ENCODE assay signal across 8 cellular contexts in genomic region chr7:37765872-37766525, GRCh38.
DNase-seq lines count a peak whose midpoint lies in the region; ATAC-seq and TF ChIP-seq lines count a peak whose summit lies in the region.

No MANE protein-coding gene starts in this region.

- WGBS in gastroesophageal sphincter (ENCODE audit: low coverage in 1 of 2), 2 donors = 77 to 89% methylated on average over 3 to 5 of the region's 6 CpGs

- no peak for TF ChIP-seq POLR2A in gastroesophageal sphincter (IDR thresholded peaks at IDR 0.05)

- no peaks in the 10 kb centered on the region for H3K36me3 ChIP-seq in gastroesophageal sphincter

- TF ChIP-seq EP300 in gastroesophageal sphincter (IDR thresholded peaks at IDR 0.05) = no peak

- TF ChIP-seq CTCF in HL-60 (IDR thresholded peaks at IDR 0.05; ENCODE audit: insufficient read depth, low read length) = no peak
- no peak for TF ChIP-seq CTCF in gastroesophageal sphincter (IDR thresholded peaks at IDR 0.05)

- H3K4me1 ChIP-seq in gastroesophageal sphincter = no peaks in the 10 kb centered on the region

- H3K27me3 ChIP-seq in HL-60 (ENCODE audit: insufficient read depth, poor library complexity, severe bottlenecking) (no peaks in the 10 kb centered on the region), gastroesophageal sphincter (no peaks in the 10 kb centered on the region)

- ATAC-seq in GM18867 (IDR thresholded peaks at IDR 0.05; ENCODE audit: unreplicated experiment) = peak; percentile 88
- ATAC-seq in GM21723 (IDR thresholded peaks at IDR 0.05; ENCODE audit: unreplicated experiment) = peak; percentile 83
- no peak for ATAC-seq in gastroesophageal sphincter
- ATAC-seq in SK-N-SH treated with all-trans-retinoic acid at 6 μM for 48 hours = no peak

- H3K4me3 ChIP-seq in HL-60 (replicated peaks; ENCODE audit: insufficient read depth, low read length) (no peak overlapping the region), gastroesophageal sphincter (no peak overlapping the region)

- H3K9me3 ChIP-seq in gastroesophageal sphincter = no peaks in the 10 kb centered on the region

- H3K27ac ChIP-seq in HL-60 (replicated peaks) = peak overlapping the region; percentile 61
- no peak overlapping the region for H3K27ac ChIP-seq in gastroesophageal sphincter

- peak; percentile 18 to 81 for DNase-seq in HL-60 (ENCODE audit: low read depth in 1 of 2, low spot score in 1 of 2)
- peak; percentile 68 for DNase-seq in medulla oblongata (ENCODE audit: extremely low spot score)
- no peak for DNase-seq in T1000 (lab: John Stamatoyannopoulos, UW)
- no peak for DNase-seq in activated T-cell treated with anti-CD3 and anti-CD28 coated beads for 4 hours

TF ChIP-seq in SK-N-SH treated with all-trans-retinoic acid at 6 μM for 48 hours, 23 proteins besides CTCF, POLR2A, EP300 and RAD21:
- TF ChIP-seq ZFP30 (CRISPR knock-in tag; IDR thresholded peaks at IDR 0.05) (no peak), BACH2 (CRISPR knock-in tag; IDR thresholded peaks at IDR 0.05; ENCODE audit: borderline replicate concordance) (no peak), TCF4 (CRISPR knock-in tag; IDR thresholded peaks at IDR 0.05; ENCODE audit: borderline replicate concordance) (no peak), CSRNP3 (CRISPR knock-in tag; IDR thresholded peaks at IDR 0.05) (no peak), CSDC2 (CRISPR knock-in tag; IDR thresholded peaks at IDR 0.05) (no peak), TSHZ2 (CRISPR knock-in tag; IDR thresholded peaks at IDR 0.05) (no peak), PPARA (CRISPR knock-in tag; IDR thresholded peaks at IDR 0.05; ENCODE audit: borderline replicate concordance) (no peak), ZNF565 (CRISPR knock-in tag; conservative IDR thresholded peaks at IDR 0.05; ENCODE audit: low read depth) (no peak)

Comparison
In these comparisons a context has a peak if more than half of its experiments do, and no peak if none do; other contexts are left out.
1. ATAC-seq: peak in GM18867 (single experiment) and GM21723 (single experiment); none in gastroesophageal sphincter (single experiment) and SK-N-SH treated with all-trans-retinoic acid at 6 μM for 48 hours (single experiment).
2. DNase-seq: peak in HL-60 (2 of 2) and medulla oblongata (single experiment); none in T1000 (single experiment) and activated T-cell treated with anti-CD3 and anti-CD28 coated beads for 4 hours (single experiment).